In the genomic region with DNA sequence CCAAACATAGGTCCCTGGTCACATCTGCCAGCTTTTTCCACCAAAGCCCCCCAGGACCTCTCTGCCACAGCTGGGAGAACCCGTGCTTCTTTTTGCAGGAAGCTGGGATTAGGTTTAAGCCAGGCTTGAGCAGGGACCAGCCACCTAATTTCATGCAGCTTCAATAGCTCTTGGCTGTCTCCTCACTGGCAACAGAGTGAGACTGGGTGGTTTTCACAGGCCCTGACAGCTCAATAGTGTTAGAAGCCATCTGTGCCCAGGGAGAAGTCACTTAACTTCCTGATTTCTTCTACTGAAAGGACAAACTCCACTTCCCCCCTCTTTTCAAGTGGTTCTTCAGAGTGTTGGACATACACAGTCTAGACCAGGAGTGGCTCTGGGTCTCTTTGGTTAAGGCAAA, we compare ENCODE assay signal across 10 cellular contexts. TPM values are rescaled to one million over a fixed set of nuclear protein-coding genes. Genes with fewer than 3 reads are reported as not detected.
DNase-seq lines count a peak whose midpoint lies in the region; ATAC-seq, FAIRE-seq and TF ChIP-seq lines count a peak whose summit lies in the region.
"Had no signal": no experiment of that assay in that cellular context is flagged by ENCODE, and none has a peak within 500 bp of the region (broad histone marks: within the 10 kb centered on the region; RNA-seq: fewer than 3 reads in every experiment).

No MANE protein-coding gene starts in this region.

- H3K9me3 ChIP-seq in adrenal gland (replicated peaks in 1 of 3) (no peaks in the 10 kb centered on the region), lung (ENCODE audit: control insufficient read depth in 2 of 2, insufficient read depth in 1 of 2, low read length in 1 of 2) (no peaks in the 10 kb centered on the region), transverse colon (no peaks in the 10 kb centered on the region)

- H3K4me1 Mint-ChIP-seq in T-helper 2 cell treated with Interferon-gamma antibody and Interleukin-4, amounts not matched to agents 5 μg/mL and 100 μg/mL, for 36 hours (ENCODE audit: low read depth), result peaks cover 19% of the 10 kb centered on the region

- no peaks in the 10 kb centered on the region for H3K27me3 Mint-ChIP-seq in T-helper 2 cell treated with Interferon-gamma antibody and Interleukin-4, amounts not matched to agents 5 μg/mL and 100 μg/mL, for 36 hours (ENCODE audit: low read depth)
- H3K27me3 Mint-ChIP-seq: activated naive CD8-positive, alpha-beta T cell treated with anti-CD3 and anti-CD28 coated beads, Interleukin-2, amount 10 ng/mL, durations not matched to agents 7 days and 5 days had no signal

- intact Hi-C loops in adrenal gland (cut with DNase I) (loop anchor here in 1 of 2 donors (5.0 to 10.0 kb wide), 2 partner anchors 167 to 320 kb away; no protein-coding TSS in a partner anchor), transverse colon (cut with DNase I; ENCODE audit: low total_unique reads) (loop anchor here (2.0 kb wide), 1 partner anchor 319 kb away; no protein-coding TSS in a partner anchor)

- FAIRE-seq in GM12891 (lab: Jason Lieb, UNC), result no peak

- TF ChIP-seq POLR2A in adrenal gland (IDR thresholded peaks at IDR 0.05) (no peak), transverse colon (IDR thresholded peaks at IDR 0.05) (no peak), erythroblast (IDR thresholded peaks at IDR 0.05; ENCODE audit: low read length) (no peak), GM12891 (IDR thresholded peaks at IDR 0.05; ENCODE audit: low read depth, low read length) (no peak)

- H3K36me3 ChIP-seq in adrenal gland (replicated peaks in 1 of 2) (peaks cover 0 to 38% of the 10 kb centered on the region in 2 donors), lung (ENCODE audit: control insufficient read depth in 2 of 2, insufficient read depth in 2 of 2, low read length in 2 of 2) (peaks cover 7 to 17% of the 10 kb centered on the region in 2 donors), transverse colon (peaks cover 0 to 7% (median 1%) of the 10 kb centered on the region in 4 donors)

- H3K27me3 ChIP-seq in adrenal gland (no peaks in the 10 kb centered on the region), lung (ENCODE audit: control insufficient read depth, insufficient read depth) (no peaks in the 10 kb centered on the region), transverse colon (no peaks in the 10 kb centered on the region)

- no peak for TF ChIP-seq CTCF in adrenal gland (IDR thresholded peaks at IDR 0.05)
- no peak for TF ChIP-seq CTCF in lung (IDR thresholded peaks at IDR 0.05; ENCODE audit: control extremely low read depth, extremely low read depth)
- TF ChIP-seq CTCF in transverse colon (IDR thresholded peaks at IDR 0.05), result no peak

- 71 to 90% (median 88%) methylated on average over 1 of the region's 1 CpG; no CpG with 5 or more reads in 1 of the 4 donors for WGBS in adrenal gland, 4 donors
- 54 to 77% methylated on average over 1 of the region's 1 CpG for WGBS in lung, 2 donors
- WGBS in transverse colon (ENCODE audit: low coverage in 1 of 2), 2 donors, result 100% methylated on average over 1 of the region's 1 CpG; no CpG with 5 or more reads in 1 of the 2 donors

- peak overlapping the region in 3 of 5 donors; percentile 64 to 84 (median 78) for H3K27ac ChIP-seq in adrenal gland
- peak overlapping the region; percentile 80 to 81 for H3K27ac ChIP-seq in lung (ENCODE audit: low read depth in 1 of 2, low read length in 1 of 2)
- H3K27ac ChIP-seq in transverse colon, result peak overlapping the region; percentile 69 to 81 (median 76)

- no peak for DNase-seq in T-helper 2 cell treated with Interferon-gamma antibody and Interleukin-4, amounts not matched to agents 5 μg/mL and 100 μg/mL, for 36 hours (ENCODE audit: low spot score)
- DNase-seq in T-helper 2 cell, result no peak
- no peak for DNase-seq in adrenal gland
- DNase-seq in lung (ENCODE audit: low spot score), result no peak
- no peak for DNase-seq in transverse colon
- DNase-seq in erythroblast (lab: John Stamatoyannopoulos, UW), result no peak
- DNase-seq in GM12891 (ENCODE audit: insufficient read length, low spot score), result no peak
- DNase-seq: activated naive CD8-positive, alpha-beta T cell treated with anti-CD3 and anti-CD28 coated beads, Interleukin-2, amount 10 ng/mL, durations not matched to agents 7 days and 5 days had no signal

- H3K36me3 Mint-ChIP-seq in T-helper 2 cell treated with Interferon-gamma antibody and Interleukin-4, amounts not matched to agents 5 μg/mL and 100 μg/mL, for 36 hours (ENCODE audit: low read depth), result peaks cover 4% of the 10 kb centered on the region
- H3K36me3 Mint-ChIP-seq: activated naive CD8-positive, alpha-beta T cell treated with anti-CD3 and anti-CD28 coated beads, Interleukin-2, amount 10 ng/mL, durations not matched to agents 7 days and 5 days had no signal

- H3K27ac Mint-ChIP-seq in T-helper 2 cell treated with Interferon-gamma antibody and Interleukin-4, amounts not matched to agents 5 μg/mL and 100 μg/mL, for 36 hours, result peak overlapping the region; percentile 4
- H3K27ac Mint-ChIP-seq: T-helper 1 cell treated with Interleukin-12 subunit alpha and Interleukin-12 subunit beta and Interleukin-4 antibody, amounts not matched to agents 30 μg/mL and 1 μg/mL, for 36 hours had no signal

- no peak for TF ChIP-seq EP300 in transverse colon (IDR thresholded peaks at IDR 0.05; ENCODE audit: low read depth)

- peak; percentile 23 for ATAC-seq in lung (ENCODE audit: insufficient read depth, low FRiP score)
- no peak for ATAC-seq in HG02588 (IDR thresholded peaks at IDR 0.05; ENCODE audit: unreplicated experiment)

- H3K4me3 ChIP-seq in adrenal gland, result no peak overlapping the region
- no peak overlapping the region for H3K4me3 ChIP-seq in lung
- H3K4me3 ChIP-seq in transverse colon, result no peak overlapping the region

- H3K4me1 ChIP-seq in adrenal gland (replicated peaks in 1 of 2) (peaks cover 8 to 11% of the 10 kb centered on the region in 2 donors), lung (ENCODE audit: control insufficient read depth in 2 of 2, insufficient read depth in 2 of 2, low read length in 2 of 2) (peaks cover 2 to 3% of the 10 kb centered on the region in 2 donors), transverse colon (peaks cover 5 to 16% (median 8%) of the 10 kb centered on the region in 4 donors)

- in situ Hi-C loops in transverse colon (cut with MboI; ENCODE audit: low pct_ligation_motif_present in 1 of 4, low pct_unique_long_range_greater_than_20kb in 1 of 4, low sequenced_read_pairs in 3 of 4), result loop anchor here in 3 of 4 donors (5.0 to 25.0 kb wide), 4 partner anchors 320 to 417 kb away; no protein-coding TSS in a partner anchor

- H3K9me3 Mint-ChIP-seq in T-helper 2 cell treated with Interferon-gamma antibody and Interleukin-4, amounts not matched to agents 5 μg/mL and 100 μg/mL, for 36 hours, result no peaks in the 10 kb centered on the region
- H3K9me3 Mint-ChIP-seq: activated naive CD8-positive, alpha-beta T cell treated with anti-CD3 and anti-CD28 coated beads, Interleukin-2, amount 10 ng/mL, durations not matched to agents 7 days and 5 days; T-helper 1 cell treated with Interleukin-12 subunit alpha and Interleukin-12 subunit beta and Interleukin-4 antibody, amounts not matched to agents 30 μg/mL and 1 μg/mL, for 36 hours had no signal

- H3K4me3 Mint-ChIP-seq in T-helper 2 cell treated with Interferon-gamma antibody and Interleukin-4, amounts not matched to agents 5 μg/mL and 100 μg/mL, for 36 hours, result no peak overlapping the region
- H3K4me3 Mint-ChIP-seq: activated naive CD8-positive, alpha-beta T cell treated with anti-CD3 and anti-CD28 coated beads, Interleukin-2, amount 10 ng/mL, durations not matched to agents 7 days and 5 days; T-helper 1 cell treated with Interleukin-12 subunit alpha and Interleukin-12 subunit beta and Interleukin-4 antibody, amounts not matched to agents 30 μg/mL and 1 μg/mL, for 36 hours had no signal

TF ChIP-seq in GM12891, 5 proteins besides CTCF, POLR2A, EP300 and RAD21:
- TF ChIP-seq TAF1 (IDR thresholded peaks at IDR 0.05; ENCODE audit: low read depth, low read length) (no peak), PAX5 (IDR thresholded peaks at IDR 0.05; ENCODE audit: insufficient read depth, low read length, severe bottlenecking) (no peak), POLR2AphosphoS5 (IDR thresholded peaks at IDR 0.05; ENCODE audit: low read depth, low read length) (no peak), SPI1 (IDR thresholded peaks at IDR 0.05; ENCODE audit: low read depth, low read length) (no peak), POU2F2 (IDR thresholded peaks at IDR 0.05; ENCODE audit: low read depth, low read length) (no peak)

RNA-seq across cellular contexts. Expression of a gene that starts 20.4 kb away (rescaled TPM):
- total RNA-seq in adrenal gland, result 10 to 100 TPM; 35.1 to 77.4 (median 51.1) TPM
- polyA plus RNA-seq in adrenal gland, result 100 to 1,000 TPM in 2 of 3 donors, 10 to 100 TPM in 1; 77.0 to 120 (median 118) TPM
- total RNA-seq in lung, result 10 to 100 TPM; 66.2 to 69.1 TPM
- 10 to 100 TPM; 56.7 to 69.3 TPM for polyA plus RNA-seq in lung
- total RNA-seq in transverse colon, result 10 to 100 TPM; 67.3 to 98.0 (median 72.4) TPM
- 58.9 TPM for polyA plus RNA-seq in GM12891 (2012; ENCODE audit: low read depth, missing spikeins)

RNA-seq across cellular contexts. Expression of a gene that starts 28.7 kb away (rescaled TPM):
- 10 to 100 TPM; 26.1 to 53.1 (median 31.8) TPM for total RNA-seq in adrenal gland
- 10 to 100 TPM; 27.4 to 49.0 (median 35.3) TPM for polyA plus RNA-seq in adrenal gland
- 10 to 100 TPM; 18.0 to 30.1 TPM for total RNA-seq in lung
- polyA plus RNA-seq in lung, result 10 to 100 TPM; 20.1 to 26.2 TPM
- total RNA-seq in transverse colon, result 10 to 100 TPM in 2 of 4 donors, 1 to 10 TPM in 1, not detected in 1; 5.2 to 16.0 (median 12.2) TPM
- 25.3 TPM for polyA plus RNA-seq in GM12891 (2012; ENCODE audit: low read depth, missing spikeins)

RNA-seq across cellular contexts. Expression of a gene that starts 34.3 kb away (rescaled TPM):
- 10 to 100 TPM in 3 of 8 donors, 1 to 10 TPM in 5; 5.3 to 14.4 (median 7.7) TPM for total RNA-seq in adrenal gland
- 1 to 10 TPM; 1.4 to 9.3 (median 4.4) TPM for polyA plus RNA-seq in adrenal gland
- 10 to 100 TPM; 22.6 to 55.3 TPM for total RNA-seq in lung
- polyA plus RNA-seq in lung, result 10 to 100 TPM; 22.9 to 42.9 TPM
- 1 to 10 TPM; 5.6 to 9.7 (median 7.4) TPM for total RNA-seq in transverse colon
- polyA plus RNA-seq in GM12891 (2012; ENCODE audit: low read depth, missing spikeins), result 0.06 TPM
